8 cellular contexts compared by ENCODE assay signal in the genomic region with DNA sequence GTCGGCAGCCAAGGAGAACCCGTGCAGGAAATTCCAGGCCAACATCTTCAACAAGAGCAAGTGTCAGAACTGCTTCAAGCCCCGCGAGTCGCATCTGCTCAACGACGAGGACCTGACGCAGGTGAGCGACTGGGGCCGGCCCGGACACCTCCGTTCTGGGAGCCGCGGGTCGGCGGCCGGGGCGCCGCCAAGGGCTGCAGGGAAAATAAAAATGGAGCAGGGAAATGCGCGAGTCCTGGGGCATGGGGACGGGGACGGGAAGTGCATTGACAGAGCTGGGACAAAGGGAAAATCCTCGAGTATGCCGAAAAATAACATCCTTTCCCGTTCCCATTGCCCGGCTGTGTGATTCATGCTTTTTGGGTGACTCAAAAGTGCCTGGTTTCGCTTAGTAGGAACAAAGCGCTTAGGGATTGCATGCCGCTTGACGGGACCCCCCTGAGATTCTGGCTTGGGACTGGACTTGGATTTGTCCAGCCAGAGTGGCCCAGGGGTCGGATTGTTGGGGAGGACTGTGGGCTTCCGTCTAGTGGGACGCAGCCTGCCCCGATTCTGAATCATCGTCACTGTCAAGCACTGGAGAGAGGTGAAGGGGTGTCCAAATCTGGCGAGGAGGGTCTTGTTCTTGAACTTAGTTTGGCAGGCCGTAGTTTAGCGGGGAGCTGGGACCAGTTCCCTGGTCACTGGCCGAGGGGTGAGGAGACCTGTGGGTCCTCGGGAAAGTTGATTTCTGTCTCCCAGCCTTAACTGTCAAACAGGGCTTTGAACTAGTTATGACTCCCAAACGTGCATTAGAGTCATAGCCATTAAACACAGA. TPM values are rescaled to one million over a fixed set of nuclear protein-coding genes. Genes with fewer than 3 reads are reported as not detected.
DNase-seq lines count a peak whose midpoint lies in the region; ATAC-seq and TF ChIP-seq lines count a peak whose summit lies in the region.

No MANE protein-coding gene starts in this region.

- H3K27ac ChIP-seq in DOHH2 (ENCODE audit: low read depth, low read length), result peak overlapping the region; percentile 77
- H3K27ac ChIP-seq in left ventricle myocardium inferior (replicated peaks), result peak overlapping the region; percentile 88

- intact Hi-C loops in activated T-helper 2 cell treated with anti-CD3 and anti-CD28 coated beads, Interferon-gamma antibody, Interleukin-2, Interleukin-4, amounts not matched to agents 10 μg/mL and 5 μg/mL and 100 μg/mL, durations not matched to agents 14 hours and 24 hours and 36 hours (cut with micrococcal nuclease), result loop anchor here (1.0 to 10.0 kb wide), 4 partner anchors 10 to 258 kb away; no protein-coding TSS in a partner anchor
- intact Hi-C loops in left ventricle myocardium inferior (cut with micrococcal nuclease), result loop anchor here (10.0 kb wide), 1 partner anchor 52 kb away; no protein-coding TSS in a partner anchor

- H3K4me3 ChIP-seq in DOHH2 (ENCODE audit: low read length) (peak overlapping the region; percentile 82), left ventricle myocardium inferior (peak overlapping the region; percentile 81), retinal pigment epithelial cell (ENCODE audit: low read length) (peak overlapping the region; percentile 92)

- H3K27me3 Mint-ChIP-seq in IgD-negative memory B cell, result no peaks in the 10 kb centered on the region
- H3K27me3 Mint-ChIP-seq in activated T-helper 2 cell treated with anti-CD3 and anti-CD28 coated beads, Interferon-gamma antibody, Interleukin-2, Interleukin-4, amounts not matched to agents 10 μg/mL and 5 μg/mL and 100 μg/mL, durations not matched to agents 14 hours and 24 hours and 36 hours (ENCODE audit: low read depth), result no peaks in the 10 kb centered on the region

- H3K4me1 ChIP-seq in DOHH2 (ENCODE audit: control insufficient read depth, low read length) (peaks cover 50% of the 10 kb centered on the region), left ventricle myocardium inferior (peaks cover 66% of the 10 kb centered on the region)

- TF ChIP-seq CTCF in DOHH2 (IDR thresholded peaks at IDR 0.05; ENCODE audit: low read depth, low read length, poor library complexity, severe bottlenecking), result no peak
- no peak for TF ChIP-seq CTCF in left ventricle myocardium inferior (IDR thresholded peaks at IDR 0.05; ENCODE audit: borderline replicate concordance)
- TF ChIP-seq CTCF in retinal pigment epithelial cell (conservative IDR thresholded peaks at IDR 0.05; ENCODE audit: low read depth, low read length), result no peak

- no peak for DNase-seq in activated T-helper 2 cell treated with anti-CD3 and anti-CD28 coated beads, Interferon-gamma antibody, Interleukin-2, Interleukin-4, amounts not matched to agents 10 μg/mL and 5 μg/mL and 100 μg/mL, durations not matched to agents 14 hours and 24 hours and 36 hours (ENCODE audit: low spot score)
- DNase-seq in left ventricle myocardium inferior, result no peak
- no peak for DNase-seq in retinal pigment epithelial cell (ENCODE audit: low read depth)

- peak overlapping the region; percentile 97 for H3K4me2 ChIP-seq in DOHH2 (ENCODE audit: low read length)

- no peaks in the 10 kb centered on the region for H3K9me3 Mint-ChIP-seq in IgD-negative memory B cell
- no peaks in the 10 kb centered on the region for H3K9me3 Mint-ChIP-seq in activated T-helper 2 cell treated with anti-CD3 and anti-CD28 coated beads, Interferon-gamma antibody, Interleukin-2, Interleukin-4, amounts not matched to agents 10 μg/mL and 5 μg/mL and 100 μg/mL, durations not matched to agents 14 hours and 24 hours and 36 hours

- H4K20me1 ChIP-seq in DOHH2 (ENCODE audit: control insufficient read depth, insufficient read depth, low read depth, low read length), result peaks cover 21% of the 10 kb centered on the region

- H3K9me3 ChIP-seq in DOHH2 (ENCODE audit: control insufficient read depth, insufficient read depth, low read length), result 0 out of 2 replicates have a peak, but pooled peaks cover 3% of the 10 kb centered on the region
- no peaks in the 10 kb centered on the region for H3K9me3 ChIP-seq in left ventricle myocardium inferior (replicated peaks)

- peaks cover 55% of the 10 kb centered on the region for H3K79me2 ChIP-seq in DOHH2 (ENCODE audit: control insufficient read depth, low read length)

- H3K27ac Mint-ChIP-seq in IgD-negative memory B cell, result peak overlapping the region; percentile 59 to 95 (median 93)
- H3K27ac Mint-ChIP-seq in activated T-helper 2 cell treated with anti-CD3 and anti-CD28 coated beads, Interferon-gamma antibody, Interleukin-2, Interleukin-4, amounts not matched to agents 10 μg/mL and 5 μg/mL and 100 μg/mL, durations not matched to agents 14 hours and 24 hours and 36 hours, result peak overlapping the region; percentile 39

- H3K4me1 Mint-ChIP-seq in IgD-negative memory B cell, result peaks cover 38 to 50% (median 39%) of the 10 kb centered on the region in 3 donors
- H3K4me1 Mint-ChIP-seq in activated T-helper 2 cell treated with anti-CD3 and anti-CD28 coated beads, Interferon-gamma antibody, Interleukin-2, Interleukin-4, amounts not matched to agents 10 μg/mL and 5 μg/mL and 100 μg/mL, durations not matched to agents 14 hours and 24 hours and 36 hours (ENCODE audit: low read depth), result peaks cover 41% of the 10 kb centered on the region

- H3K9me2 ChIP-seq in DOHH2 (replicated peaks; ENCODE audit: control insufficient read depth, low read length), result no peaks in the 10 kb centered on the region

- H3K36me3 ChIP-seq in DOHH2 (ENCODE audit: control insufficient read depth, low read length) (peaks cover 3% of the 10 kb centered on the region; the same call in 1 of the 2 replicates), left ventricle myocardium inferior (no peaks in the 10 kb centered on the region)

- H3K27me3 ChIP-seq in DOHH2 (ENCODE audit: control insufficient read depth, low read length), result no peaks in the 10 kb centered on the region
- no peaks in the 10 kb centered on the region for H3K27me3 ChIP-seq in left ventricle myocardium inferior (ENCODE audit: low read depth)

- H3K36me3 Mint-ChIP-seq in IgD-negative memory B cell, result no peaks in the 10 kb centered on the region
- H3K36me3 Mint-ChIP-seq in activated T-helper 2 cell treated with anti-CD3 and anti-CD28 coated beads, Interferon-gamma antibody, Interleukin-2, Interleukin-4, amounts not matched to agents 10 μg/mL and 5 μg/mL and 100 μg/mL, durations not matched to agents 14 hours and 24 hours and 36 hours (ENCODE audit: low read depth), result peaks cover 4% of the 10 kb centered on the region

- H3F3A ChIP-seq in DOHH2 (ENCODE audit: control insufficient read depth, insufficient read depth), result peaks cover 7% of the 10 kb centered on the region

- no peak for ATAC-seq in HG02884 (IDR thresholded peaks at IDR 0.05; ENCODE audit: unreplicated experiment)
- no peak for ATAC-seq in GM21737 (IDR thresholded peaks at IDR 0.05; ENCODE audit: unreplicated experiment)
- ATAC-seq in HG03460 (IDR thresholded peaks at IDR 0.05; ENCODE audit: unreplicated experiment), result no peak

- peak overlapping the region; percentile 81 to 98 (median 96) for H3K4me3 Mint-ChIP-seq in IgD-negative memory B cell
- peak overlapping the region; percentile 88 for H3K4me3 Mint-ChIP-seq in activated T-helper 2 cell treated with anti-CD3 and anti-CD28 coated beads, Interferon-gamma antibody, Interleukin-2, Interleukin-4, amounts not matched to agents 10 μg/mL and 5 μg/mL and 100 μg/mL, durations not matched to agents 14 hours and 24 hours and 36 hours (ENCODE audit: low read depth)

RNA-seq across cellular contexts. Expression of gene MPRIP, which starts 0.8 kb away (rescaled TPM):
- 14.4 TPM for polyA plus RNA-seq in IgD-negative memory B cell
- 141 and 144 TPM in 2 replicates for total RNA-seq in activated T-helper 2 cell treated with anti-CD3 and anti-CD28 coated beads, Interferon-gamma antibody, Interleukin-2, Interleukin-4, amounts not matched to agents 10 μg/mL and 5 μg/mL and 100 μg/mL, durations not matched to agents 14 hours and 24 hours and 36 hours
- total RNA-seq in left ventricle myocardium inferior, result 350 TPM
